12 cellular contexts compared by ENCODE assay signal in the genomic region with DNA sequence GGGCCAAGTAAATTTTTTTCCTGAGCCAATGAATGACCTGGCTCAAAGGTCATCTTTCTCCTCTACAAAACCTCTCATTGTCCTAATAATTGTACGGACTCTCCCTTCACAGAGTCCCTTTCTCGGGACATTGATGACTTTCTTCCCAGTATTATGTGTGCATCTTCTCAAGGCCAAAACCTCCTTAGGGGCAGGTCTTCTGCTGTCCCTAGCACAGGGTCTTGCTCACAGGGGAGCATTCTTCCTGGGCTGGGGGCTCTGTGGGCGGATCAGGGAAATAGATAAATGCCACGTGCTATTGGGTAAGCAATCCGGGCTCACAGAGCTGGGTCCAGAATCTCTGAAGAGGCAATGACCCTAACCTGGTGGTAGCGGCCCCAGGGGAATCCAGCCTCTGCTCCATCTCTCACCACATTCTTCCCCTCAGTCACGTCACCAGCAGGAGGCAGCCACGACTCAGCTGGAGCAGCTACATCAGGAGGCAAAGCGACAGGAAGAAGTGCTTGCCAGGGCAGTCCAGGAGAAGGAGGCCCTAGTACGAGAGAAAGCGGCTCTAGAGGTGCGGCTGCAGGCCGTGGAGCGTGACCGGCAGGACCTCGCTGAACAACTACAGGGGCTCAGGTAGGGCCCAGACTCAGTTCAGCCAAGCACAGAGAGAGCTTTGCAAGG. TPM values are rescaled to one million over a fixed set of nuclear protein-coding genes. Genes with fewer than 3 reads are reported as not detected.
DNase-seq lines count a peak whose midpoint lies in the region; ATAC-seq and TF ChIP-seq lines count a peak whose summit lies in the region.
"Had no signal": no experiment of that assay in that cellular context is flagged by ENCODE, and none has a peak within 500 bp of the region (broad histone marks: within the 10 kb centered on the region; RNA-seq: fewer than 3 reads in every experiment).

No MANE protein-coding gene starts in this region.

- no TSS peak for BruUV-seq in Calu3 (replicated peaks; lab: Mats Ljungman, UMichigan)

- POLR2A ChIA-PET in HEK293 (lab: Yijun Ruan, JAX), result no interaction called here
- POLR2A ChIA-PET in activated CD4-positive, alpha-beta memory T cell treated with anti-CD3 and anti-CD28 coated beads for 36 hours (lab: Charles Lee), result interaction anchor here (0.5 to 1.4 kb wide), 2 partner anchors 12 to 23 kb away, joined by 4 read pairs; no protein-coding TSS in a partner anchor

- TF ChIP-seq CTCF in Calu3 (IDR thresholded peaks at IDR 0.05; ENCODE audit: unreplicated experiment), result peak; percentile 15
- no peak for TF ChIP-seq CTCF in HEK293 (tag by site-specific recombination; IDR thresholded peaks at IDR 0.05)

- no peak overlapping the region for H3K4me3 Mint-ChIP-seq in Calu3 (ENCODE audit: low read depth, unreplicated experiment)
- H3K4me3 Mint-ChIP-seq in activated CD4-positive, alpha-beta memory T cell treated with anti-CD3 and anti-CD28 coated beads for 36 hours, result no peak overlapping the region
- H3K4me3 Mint-ChIP-seq: stimulated activated naive CD8-positive, alpha-beta T cell treated with anti-CD3 and anti-CD28 coated beads, Interleukin-15, Interleukin-2, amounts not matched to agents 100 ng/mL and 50 ng/mL, for 24 hours had no signal

- peaks cover 3% of the 10 kb centered on the region for H3K9me3 Mint-ChIP-seq in Calu3 (ENCODE audit: low read depth, unreplicated experiment)
- no peaks in the 10 kb centered on the region for H3K9me3 Mint-ChIP-seq in activated CD4-positive, alpha-beta memory T cell treated with anti-CD3 and anti-CD28 coated beads for 36 hours

- H3K36me3 ChIP-seq in HEK293 (ENCODE audit: control insufficient read depth in 2 of 2, insufficient read depth in 1 of 2, low read length in 2 of 2), result peaks cover 34 to 83% of the 10 kb centered on the region in 2 experiments

- H3K4me3 ChIP-seq in HEK293 (ENCODE audit: low read depth, low read length), result no peak overlapping the region

- no peak overlapping the region for H3K27ac ChIP-seq in HEK293 (ENCODE audit: extremely low read depth, low read depth, low read length)

- no peak for ATAC-seq in HG02642 (IDR thresholded peaks at IDR 0.05; ENCODE audit: poor library complexity, unreplicated experiment)
- ATAC-seq: SK-N-SH treated with all-trans-retinoic acid at 6 μM for 48 hours had no signal

- no peak for DNase-seq in Calu3
- DNase-seq in activated CD4-positive, alpha-beta memory T cell treated with anti-CD3 and anti-CD28 coated beads for 36 hours, result peak; percentile 27
- peak; percentile 12 for DNase-seq in iris pigment epithelial cell (ENCODE audit: low read depth)
- DNase-seq in anterior cingulate cortex (lab: John Stamatoyannopoulos, UW), result no peak
- no peak for DNase-seq in medulla oblongata (ENCODE audit: extremely low spot score)
- DNase-seq in ACHN, result no peak
- DNase-seq: NCI-H1092 had no signal

- in situ Hi-C loops in ACHN (cut with HindIII; ENCODE audit: low pct_ligation_motif_present, low pct_unique_long_range_greater_than_20kb, low sequenced_read_pairs), result no loop called here

- no peaks in the 10 kb centered on the region for H3K4me1 Mint-ChIP-seq in Calu3 (ENCODE audit: low read depth, unreplicated experiment)
- no peaks in the 10 kb centered on the region for H3K4me1 Mint-ChIP-seq in activated CD4-positive, alpha-beta memory T cell treated with anti-CD3 and anti-CD28 coated beads for 36 hours (ENCODE audit: low read depth)

- H3K36me3 Mint-ChIP-seq in Calu3 (ENCODE audit: insufficient read depth, unreplicated experiment), result peaks cover 10% of the 10 kb centered on the region
- peaks cover 17% of the 10 kb centered on the region for H3K36me3 Mint-ChIP-seq in activated CD4-positive, alpha-beta memory T cell treated with anti-CD3 and anti-CD28 coated beads for 36 hours

- no peaks in the 10 kb centered on the region for H3K9me3 ChIP-seq in HEK293 (ENCODE audit: control insufficient read depth, insufficient read depth, low read depth, low read length)

- H3K27me3 Mint-ChIP-seq in Calu3 (ENCODE audit: unreplicated experiment), result no peaks in the 10 kb centered on the region
- no peaks in the 10 kb centered on the region for H3K27me3 Mint-ChIP-seq in activated CD4-positive, alpha-beta memory T cell treated with anti-CD3 and anti-CD28 coated beads for 36 hours
- H3K27me3 Mint-ChIP-seq: stimulated activated naive CD8-positive, alpha-beta T cell treated with anti-CD3 and anti-CD28 coated beads, Interleukin-15, Interleukin-2, amounts not matched to agents 100 ng/mL and 50 ng/mL, for 24 hours had no signal

- H3K4me1 ChIP-seq in HEK293 (ENCODE audit: control insufficient read depth, insufficient read depth, low read length), result no peaks in the 10 kb centered on the region

- intact Hi-C loops in Calu3 (cut with micrococcal nuclease; ENCODE audit: unreplicated experiment), result no loop called here
- intact Hi-C loops in activated CD4-positive, alpha-beta memory T cell treated with anti-CD3 and anti-CD28 coated beads for 36 hours (cut with micrococcal nuclease), result no loop called here

- CTCF ChIA-PET in Calu3 (lab: Charles Lee) (interaction anchor here (0.8 to 1.6 kb wide), 4 partner anchors 12 to 29 kb away, joined by 3 to 5 read pairs (median 4); no protein-coding TSS in a partner anchor), HEK293 (lab: Yijun Ruan, JAX) (interaction anchor here (0.6 to 2.5 kb wide), 5 partner anchors 8 to 234 kb away, joined by 3 to 7 read pairs (median 3); no protein-coding TSS in a partner anchor)
- CTCF ChIA-PET in activated CD4-positive, alpha-beta memory T cell treated with anti-CD3 and anti-CD28 coated beads for 36 hours (lab: Charles Lee), result interaction anchor here (1.6 kb wide), 1 partner anchor 12 kb away, joined by 3 read pairs; no protein-coding TSS in a partner anchor

- H3K27ac Mint-ChIP-seq in Calu3 (ENCODE audit: unreplicated experiment), result no peak overlapping the region
- H3K27ac Mint-ChIP-seq in activated CD4-positive, alpha-beta memory T cell treated with anti-CD3 and anti-CD28 coated beads for 36 hours, result no peak overlapping the region
- H3K27ac Mint-ChIP-seq: stimulated activated naive CD8-positive, alpha-beta T cell treated with anti-CD3 and anti-CD28 coated beads, Interleukin-15, Interleukin-2, amounts not matched to agents 100 ng/mL and 50 ng/mL, for 24 hours had no signal

TF ChIP-seq in HEK293, 187 proteins besides CTCF, POLR2A, EP300 and RAD21:
- TF ChIP-seq ZNF302 (tag by site-specific recombination; IDR thresholded peaks at IDR 0.05; ENCODE audit: low read depth) (no peak), GLI4 (tag by site-specific recombination; IDR thresholded peaks at IDR 0.05) (no peak), ZIC2 (tag by site-specific recombination; IDR thresholded peaks at IDR 0.05) (peak; percentile 14; the same call in 1 of the 2 replicates), ZSCAN30 (tag by site-specific recombination; IDR thresholded peaks at IDR 0.05) (no peak), ZNF341 (tag by site-specific recombination; IDR thresholded peaks at IDR 0.05; ENCODE audit: low read depth) (no peak)

RNA-seq across cellular contexts. Expression of gene CEP250, which starts 23.5 kb away (rescaled TPM):
- 49.0 and 61.0 TPM in 2 replicates for total RNA-seq in Calu3 (2022)
- 10 to 100 TPM; 47.2 to 60.8 TPM for total RNA-seq in activated CD4-positive, alpha-beta memory T cell treated with anti-CD3 and anti-CD28 coated beads for 36 hours

RNA-seq across cellular contexts. Expression of gene GDF5, which starts 40.9 kb away (rescaled TPM):
- total RNA-seq in Calu3 (2022), result not detected in 2 replicates
- total RNA-seq in activated CD4-positive, alpha-beta memory T cell treated with anti-CD3 and anti-CD28 coated beads for 36 hours, result not detected

RNA-seq across cellular contexts. Expression of gene C20orf173, which starts 50.5 kb away (rescaled TPM):
- total RNA-seq in Calu3 (2022), result not detected in 2 replicates
- total RNA-seq in activated CD4-positive, alpha-beta memory T cell treated with anti-CD3 and anti-CD28 coated beads for 36 hours, result not detected
- total RNA-seq: lower leg skin had no signal

Comparison
In these comparisons a context has a peak if more than half of its experiments do, and no peak if none do; other contexts are left out.
1. DNase-seq: peak in activated CD4-positive, alpha-beta memory T cell treated with anti-CD3 and anti-CD28 coated beads for 36 hours (single experiment) and iris pigment epithelial cell (single experiment); none in Calu3 (single experiment), anterior cingulate cortex (0 of 58), medulla oblongata (single experiment) and ACHN (single experiment).